Comparison of ENCODE assay signal across 14 cellular contexts in genomic region chr1:10216148-10216749, GRCh38. TPM values are rescaled to one million over a fixed set of nuclear protein-coding genes. Genes with fewer than 3 reads are reported as not detected.
A peak's percentile ranks its signal among the peaks of the same experiment; 100 is the strongest.
DNase-seq lines count a peak whose midpoint lies in the region; FAIRE-seq and TF ChIP-seq lines count a peak whose summit lies in the region.
"Had no signal": no experiment of that assay in that cellular context is flagged by ENCODE, and none has a peak within 500 bp of the region (broad histone marks: within the 10 kb centered on the region; RNA-seq: fewer than 3 reads in every experiment).

No MANE protein-coding gene starts in this region.

- H3K4me1 Mint-ChIP-seq in MCF 10A (ENCODE audit: insufficient read depth, unreplicated experiment) (peaks cover 40% of the 10 kb centered on the region), mesothelial cell of epicardium (peaks cover 40% of the 10 kb centered on the region)
- peaks cover 47% of the 10 kb centered on the region for H3K4me1 Mint-ChIP-seq in activated T-helper 2 cell treated with anti-CD3 and anti-CD28 coated beads, Interferon-gamma antibody, Interleukin-2, Interleukin-4, amounts not matched to agents 10 μg/mL and 5 μg/mL and 100 μg/mL, durations not matched to agents 14 hours and 24 hours and 36 hours (ENCODE audit: low read depth)

- TF ChIP-seq CTCF in MCF 10A (IDR thresholded peaks at IDR 0.05; ENCODE audit: unreplicated experiment) (no peak), breast epithelium (IDR thresholded peaks at IDR 0.05) (no peak), mesothelial cell of epicardium (IDR thresholded peaks at IDR 0.05; ENCODE audit: unreplicated experiment) (no peak), tibial nerve (IDR thresholded peaks at IDR 0.05) (no peak), kidney (IDR thresholded peaks at IDR 0.05; ENCODE audit: borderline replicate concordance, extremely low read depth, insufficient read depth) (no peak)

- H3K27ac ChIP-seq in breast epithelium (peak overlapping the region in 1 of 2 donors; percentile 33), tibial nerve (peak overlapping the region in 3 of 4 donors; percentile 9 to 68 (median 43)), kidney (ENCODE audit: low read depth in 2 of 2, low read length in 2 of 2) (no peak overlapping the region)
- H3K27ac ChIP-seq: HL-60, upper lobe of right lung had no signal

- no peaks in the 10 kb centered on the region for H3K36me3 ChIP-seq in breast epithelium
- no peaks in the 10 kb centered on the region for H3K36me3 ChIP-seq in tibial nerve
- H3K36me3 ChIP-seq in kidney (ENCODE audit: control insufficient read depth in 1 of 2, insufficient read depth in 2 of 2, low read length in 2 of 2), result no peaks in the 10 kb centered on the region
- H3K36me3 ChIP-seq: upper lobe of right lung had no signal

- H3K36me3 Mint-ChIP-seq in MCF 10A (ENCODE audit: insufficient read depth, unreplicated experiment), result peaks cover 19% of the 10 kb centered on the region
- no peaks in the 10 kb centered on the region for H3K36me3 Mint-ChIP-seq in activated T-helper 2 cell treated with anti-CD3 and anti-CD28 coated beads, Interferon-gamma antibody, Interleukin-2, Interleukin-4, amounts not matched to agents 10 μg/mL and 5 μg/mL and 100 μg/mL, durations not matched to agents 14 hours and 24 hours and 36 hours (ENCODE audit: low read depth)
- H3K36me3 Mint-ChIP-seq in mesothelial cell of epicardium, result no peaks in the 10 kb centered on the region

- H3K9me3 Mint-ChIP-seq in MCF 10A (ENCODE audit: unreplicated experiment), result no peaks in the 10 kb centered on the region
- H3K9me3 Mint-ChIP-seq in activated T-helper 2 cell treated with anti-CD3 and anti-CD28 coated beads, Interferon-gamma antibody, Interleukin-2, Interleukin-4, amounts not matched to agents 10 μg/mL and 5 μg/mL and 100 μg/mL, durations not matched to agents 14 hours and 24 hours and 36 hours, result no peaks in the 10 kb centered on the region
- no peaks in the 10 kb centered on the region for H3K9me3 Mint-ChIP-seq in mesothelial cell of epicardium
- H3K9me3 Mint-ChIP-seq: endodermal cell had no signal

- no peak for TF ChIP-seq POLR2A in breast epithelium (IDR thresholded peaks at IDR 0.05)
- no peak for TF ChIP-seq POLR2A in tibial nerve (IDR thresholded peaks at IDR 0.05)

- H3K4me1 ChIP-seq in breast epithelium (peaks cover 0 to 16% of the 10 kb centered on the region in 2 donors), tibial nerve (peaks cover 3 to 82% (median 40%) of the 10 kb centered on the region in 4 donors), kidney (ENCODE audit: control insufficient read depth in 1 of 2, insufficient read depth in 1 of 2, low read depth in 1 of 2, low read length in 2 of 2) (peaks cover 18 to 22% of the 10 kb centered on the region in 2 donors)

- POLR2A ChIA-PET in MCF 10A (lab: Yijun Ruan, JAX), result interaction anchor here (1.0 to 1.1 kb wide), 2 partner anchors 11 to 12 kb away, joined by 3 to 4 read pairs; no protein-coding TSS in a partner anchor

- H3K27ac Mint-ChIP-seq in MCF 10A (ENCODE audit: low read depth, unreplicated experiment), result peak overlapping the region; percentile 47
- H3K27ac Mint-ChIP-seq in activated T-helper 2 cell treated with anti-CD3 and anti-CD28 coated beads, Interferon-gamma antibody, Interleukin-2, Interleukin-4, amounts not matched to agents 10 μg/mL and 5 μg/mL and 100 μg/mL, durations not matched to agents 14 hours and 24 hours and 36 hours, result peak overlapping the region; percentile 69
- H3K27ac Mint-ChIP-seq in mesothelial cell of epicardium, result peak overlapping the region; percentile 32
- H3K27ac Mint-ChIP-seq: endodermal cell had no signal

- DNase-seq in MCF 10A (ENCODE audit: unreplicated experiment) (no peak), breast epithelium (ENCODE audit: low spot score in 2 of 2) (no peak), mesothelial cell of epicardium (ENCODE audit: low spot score in 2 of 2, unreplicated experiment in 2 of 2) (no peak), tibial nerve (ENCODE audit: low spot score in 2 of 2) (no peak), NCI-H69 (lab: John Stamatoyannopoulos, UW) (no peak), dermis blood vessel endothelial cell (no peak), kidney (no peak)
- no peak for DNase-seq in activated T-helper 2 cell treated with anti-CD3 and anti-CD28 coated beads, Interferon-gamma antibody, Interleukin-2, Interleukin-4, amounts not matched to agents 10 μg/mL and 5 μg/mL and 100 μg/mL, durations not matched to agents 14 hours and 24 hours and 36 hours (ENCODE audit: low spot score)
- DNase-seq: AML-193; endodermal cell; NCI-H1436; stimulated activated CD4-positive, alpha-beta T cell treated with anti-CD3 and anti-CD28 coated beads, Interleukin-2, amount 100 ng/mL, for 48 hours; upper lobe of right lung had no signal

- no peak overlapping the region for H3K9ac ChIP-seq in kidney (ENCODE audit: low read length in 2 of 2)

- WGBS in tibial nerve, 2 donors, result 31 to 38% methylated on average over 7 of the region's 7 CpGs

- BruUV-seq in MCF 10A (replicated peaks; lab: Mats Ljungman, UMichigan), result no TSS peak

- H3K9me3 ChIP-seq in breast epithelium (no peaks in the 10 kb centered on the region), tibial nerve (no peaks in the 10 kb centered on the region), kidney (ENCODE audit: control insufficient read depth in 1 of 2, low read length in 2 of 2) (no peaks in the 10 kb centered on the region)
- H3K9me3 ChIP-seq: upper lobe of right lung had no signal

- no peak for FAIRE-seq in kidney (lab: Jason Lieb, UNC)

- H3K27me3 ChIP-seq in breast epithelium, result no peaks in the 10 kb centered on the region
- H3K27me3 ChIP-seq in tibial nerve, result no peaks in the 10 kb centered on the region
- H3K27me3 ChIP-seq: upper lobe of right lung had no signal

- intact Hi-C loops in MCF 10A (cut with micrococcal nuclease) (no loop called here), breast epithelium (cut with DNase I; ENCODE audit: low total_unique reads) (no loop called here), kidney (cut with DNase I) (no loop called here)
- intact Hi-C loops in activated T-helper 2 cell treated with anti-CD3 and anti-CD28 coated beads, Interferon-gamma antibody, Interleukin-2, Interleukin-4, amounts not matched to agents 10 μg/mL and 5 μg/mL and 100 μg/mL, durations not matched to agents 14 hours and 24 hours and 36 hours (cut with micrococcal nuclease), result loop anchor here (5.0 to 10.0 kb wide), 2 partner anchors 36 to 591 kb away; no protein-coding TSS in a partner anchor

- H3K4me3 Mint-ChIP-seq in MCF 10A (ENCODE audit: unreplicated experiment) (no peak overlapping the region), mesothelial cell of epicardium (no peak overlapping the region)
- H3K4me3 Mint-ChIP-seq in activated T-helper 2 cell treated with anti-CD3 and anti-CD28 coated beads, Interferon-gamma antibody, Interleukin-2, Interleukin-4, amounts not matched to agents 10 μg/mL and 5 μg/mL and 100 μg/mL, durations not matched to agents 14 hours and 24 hours and 36 hours (ENCODE audit: low read depth), result peak overlapping the region; percentile 41
- H3K4me3 Mint-ChIP-seq: endodermal cell had no signal

- CTCF ChIA-PET in MCF 10A (lab: Yijun Ruan, JAX), result no interaction called here

- TF ChIP-seq EP300 in tibial nerve (IDR thresholded peaks at IDR 0.05), result no peak

- H3K4me3 ChIP-seq in breast epithelium, result no peak overlapping the region
- H3K4me3 ChIP-seq in tibial nerve, result no peak overlapping the region
- H3K4me3 ChIP-seq in kidney (ENCODE audit: low read length in 2 of 2), result no peak overlapping the region
- H3K4me3 ChIP-seq: upper lobe of right lung had no signal

- no peaks in the 10 kb centered on the region for H3K27me3 Mint-ChIP-seq in MCF 10A (ENCODE audit: insufficient read depth, unreplicated experiment)
- no peaks in the 10 kb centered on the region for H3K27me3 Mint-ChIP-seq in activated T-helper 2 cell treated with anti-CD3 and anti-CD28 coated beads, Interferon-gamma antibody, Interleukin-2, Interleukin-4, amounts not matched to agents 10 μg/mL and 5 μg/mL and 100 μg/mL, durations not matched to agents 14 hours and 24 hours and 36 hours (ENCODE audit: low read depth)
- H3K27me3 Mint-ChIP-seq in mesothelial cell of epicardium (ENCODE audit: low read depth), result no peaks in the 10 kb centered on the region

RNA-seq across cellular contexts. Expression of gene KIF1B, which starts 5.9 kb away (rescaled TPM):
- total RNA-seq in MCF 10A (2022) (34.2 and 35.9 TPM in 2 replicates), breast epithelium (10 to 100 TPM; 42.6 to 45.7 (median 43.5) TPM), mesothelial cell of epicardium (65.7 to 67.7 TPM (median 66.1 TPM) in 3 replicates), tibial nerve (10 to 100 TPM; 50.6 to 76.2 (median 66.0) TPM), dermis blood vessel endothelial cell (39.5 and 71.1 TPM in 2 replicates), kidney (46.4 TPM)
- total RNA-seq in activated T-helper 2 cell treated with anti-CD3 and anti-CD28 coated beads, Interferon-gamma antibody, Interleukin-2, Interleukin-4, amounts not matched to agents 10 μg/mL and 5 μg/mL and 100 μg/mL, durations not matched to agents 14 hours and 24 hours and 36 hours, result 21.9 and 23.8 TPM in 2 replicates
- polyA plus RNA-seq in kidney (ENCODE audit: insufficient read depth, low read depth, low replicate concordance), result 8.0 TPM

Comparison
In these comparisons a context has a peak if more than half of its experiments do, and no peak if none do; other contexts are left out.
1. H3K27ac ChIP-seq: peak in tibial nerve (3 of 4); none in kidney (0 of 2).
2. Peak in every context shown above with its lines, with median percentiles within 50 percentile points of each other: H3K27ac Mint-ChIP-seq.